ENCODE assay signal across 31 cellular contexts in the genomic region with DNA sequence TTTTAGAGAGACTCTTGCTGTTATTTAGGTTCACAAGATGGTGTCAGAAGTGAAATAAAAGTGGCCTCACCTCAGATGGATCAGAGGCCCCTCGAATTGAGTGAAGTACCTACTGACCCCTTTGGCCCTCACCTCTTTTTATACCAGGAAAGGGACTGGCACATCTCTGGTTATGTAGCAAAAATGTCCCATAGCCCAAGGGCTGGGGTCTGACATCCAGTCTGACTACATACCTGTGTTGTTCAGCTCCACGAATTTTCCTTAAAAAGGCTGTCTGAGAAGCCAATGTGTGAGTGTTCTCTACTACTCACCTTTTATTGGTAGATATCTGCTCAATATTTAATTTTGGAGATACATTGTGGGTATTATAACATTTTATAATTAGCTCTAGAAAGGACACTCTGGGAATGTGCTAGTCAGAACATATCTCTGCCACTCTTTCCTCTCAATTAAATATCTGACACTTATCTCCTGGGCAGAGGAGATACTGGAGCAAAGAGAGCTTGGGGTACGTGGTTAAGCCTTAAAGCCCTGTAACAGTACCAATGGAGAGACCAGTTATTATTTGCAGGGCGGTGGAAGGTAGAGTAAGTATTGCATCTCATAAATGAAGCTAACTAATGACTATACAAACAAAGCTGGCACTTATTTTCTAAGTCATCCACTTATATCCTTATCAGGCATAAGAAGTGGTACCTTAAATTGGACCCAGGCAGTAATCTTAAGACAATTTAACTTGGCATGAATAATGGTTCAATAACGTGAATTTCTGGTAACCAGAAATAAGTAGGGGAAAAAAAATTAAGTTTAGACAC. TPM values are rescaled to one million over a fixed set of nuclear protein-coding genes. Genes with fewer than 3 reads are reported as not detected.
"Had no signal": no experiment of that assay in that cellular context is flagged by ENCODE, and none has a peak within 500 bp of the region (broad histone marks: within the 10 kb centered on the region; RNA-seq: fewer than 3 reads in every experiment).

No MANE protein-coding gene starts in this region.

- DNase-seq: islet precursor cell; mesendoderm; naive B cell; natural killer cell; nephron progenitor cell; occipital lobe; psoas muscle; stimulated activated CD4-positive, alpha-beta T cell treated with anti-CD3 and anti-CD28 coated beads, Interleukin-12 subunit alpha, Interleukin-12 subunit beta, amount 100 ng/mL, for 4 hours; stimulated activated CD4-positive, alpha-beta T cell treated with anti-CD3 and anti-CD28 coated beads, Interleukin-15, amount 100 ng/mL, for 24 hours; stimulated activated CD4-positive, alpha-beta T cell treated with anti-CD3 and anti-CD28 coated beads, Interleukin-2, amount 100 ng/mL, for 24 hours; stimulated activated CD4-positive, alpha-beta T cell treated with anti-CD3 and anti-CD28 coated beads, Interleukin-4, amount 100 ng/mL, for 1 hour; stimulated activated naive B cell treated with anti-CD40 and anti-IgM and Interleukin-4, amounts not matched to agents 10 μg/mL and 1 μg/mL and 100 μg/mL, for 72 hours; stimulated activated naive CD8-positive, alpha-beta T cell treated with anti-CD3 and anti-CD28 coated beads, Interleukin-15, Interleukin-2, amounts not matched to agents 100 U/mL and 50 U/mL, for 24 hours; tibial artery; uterus had no signal

- H3K36me3 ChIP-seq: uterus had no signal

- H3K4me3 ChIP-seq: hepatocyte, lung, neural progenitor cell, psoas muscle, skin epidermis, suprapubic skin, thoracic aorta, tibial artery, uterus had no signal

- H3K27ac ChIP-seq: hepatocyte, neural progenitor cell, neutrophil, parathyroid adenoma, psoas muscle, suprapubic skin, thoracic aorta, tibial artery, uterus had no signal

- ATAC-seq: left lobe of liver; natural killer cell; sciatic nerve; stimulated activated naive B cell treated with anti-CD40 and anti-IgM and Interleukin-4, amounts not matched to agents 10 μg/mL and 1 μg/mL and 100 μg/mL, for 72 hours; stimulated activated naive CD8-positive, alpha-beta T cell treated with anti-CD3 and anti-CD28 coated beads, Interleukin-15, Interleukin-2, amounts not matched to agents 100 U/mL and 50 U/mL, for 24 hours had no signal

- H3K4me1 ChIP-seq: neural progenitor cell, parathyroid adenoma, psoas muscle, tibial artery, uterus had no signal

- H3K27me3 ChIP-seq: hepatocyte, neural progenitor cell, neutrophil, suprapubic skin, tibial artery, uterus had no signal

- H3K9me3 ChIP-seq: tibial artery, uterus had no signal

RNA-seq across cellular contexts. Expression of a gene that starts 20.0 kb away (rescaled TPM):
- total RNA-seq: hepatocyte, kidney epithelial cell, left lobe of liver, mesothelial cell of epicardium, natural killer cell, occipital lobe, osteocyte, posterior vena cava, psoas muscle, sciatic nerve, subcutaneous adipose tissue, thoracic aorta, ureter, uterus had no signal
